ENCODE assay signal across 9 cellular contexts in the genomic region with DNA sequence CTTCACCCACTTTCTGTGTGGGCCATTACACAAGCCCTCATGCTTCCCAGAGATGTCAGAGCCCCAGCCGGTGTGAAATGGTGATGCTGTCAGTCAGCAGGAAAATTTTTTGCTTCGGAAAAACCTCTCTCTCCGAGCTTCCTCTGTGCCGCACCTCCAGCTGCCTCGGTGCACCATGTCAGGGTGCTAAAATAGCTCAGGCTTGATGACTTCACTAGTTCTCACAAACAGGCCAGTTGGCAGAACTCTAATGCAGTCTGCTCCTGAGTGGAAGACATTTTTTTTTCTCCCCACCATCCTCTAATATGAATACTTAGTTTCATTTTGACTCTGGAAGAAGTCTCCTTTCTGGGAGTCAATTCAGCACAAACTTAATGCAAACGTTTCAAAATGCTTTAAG.
DNase-seq lines count a peak whose midpoint lies in the region; ATAC-seq and TF ChIP-seq lines count a peak whose summit lies in the region.
"Had no signal": no experiment of that assay in that cellular context is flagged by ENCODE, and none has a peak within 500 bp of the region (broad histone marks: within the 10 kb centered on the region; RNA-seq: fewer than 3 reads in every experiment).

No MANE protein-coding gene starts in this region.

- TF ChIP-seq CTCF in DOHH2 (IDR thresholded peaks at IDR 0.05; ENCODE audit: low read depth, low read length, poor library complexity, severe bottlenecking): no peak
- TF ChIP-seq CTCF in ascending aorta (IDR thresholded peaks at IDR 0.05): no peak
- no peak for TF ChIP-seq CTCF in lower lobe of right lung (IDR thresholded peaks at IDR 0.05)
- TF ChIP-seq CTCF in testis (IDR thresholded peaks at IDR 0.05): no peak

- H3K4me1 ChIP-seq in DOHH2 (ENCODE audit: control insufficient read depth, low read length) (peaks cover 66% of the 10 kb centered on the region), ascending aorta (peaks cover 4 to 35% of the 10 kb centered on the region in 2 donors), lower lobe of right lung (peaks cover 20% of the 10 kb centered on the region), testis (peaks cover 3% of the 10 kb centered on the region)

- WGBS in testis, 2 donors: 32 to 56% methylated on average over 6 of the region's 6 CpGs

- H3K36me3 ChIP-seq in DOHH2 (ENCODE audit: control insufficient read depth, low read length) (peaks cover 15% of the 10 kb centered on the region), ascending aorta (no peaks in the 10 kb centered on the region), lower lobe of right lung (no peaks in the 10 kb centered on the region), testis (ENCODE audit: low read depth, missing control alignments) (no peaks in the 10 kb centered on the region), H7 (replicated peaks; ENCODE audit: control insufficient read depth, insufficient read depth, low read length) (no peaks in the 10 kb centered on the region)

- ATAC-seq in GM21423 (IDR thresholded peaks at IDR 0.05; ENCODE audit: unreplicated experiment) (peak; percentile 73), lower lobe of right lung (peak in 1 of 2 donors; percentile 18)

- H3K9me3 ChIP-seq in DOHH2 (ENCODE audit: control insufficient read depth, insufficient read depth, low read length) (peaks cover 8% of the 10 kb centered on the region; the same call in 1 of the 2 replicates), ascending aorta (no peaks in the 10 kb centered on the region), lower lobe of right lung (no peaks in the 10 kb centered on the region), testis (no peaks in the 10 kb centered on the region)

- peaks cover 84% of the 10 kb centered on the region for H3K79me2 ChIP-seq in DOHH2 (ENCODE audit: control insufficient read depth, low read length)

- H3K27me3 ChIP-seq in DOHH2 (ENCODE audit: control insufficient read depth, low read length): no peaks in the 10 kb centered on the region
- no peaks in the 10 kb centered on the region for H3K27me3 ChIP-seq in ascending aorta
- H3K27me3 ChIP-seq in lower lobe of right lung (ENCODE audit: low read depth): no peaks in the 10 kb centered on the region
- no peaks in the 10 kb centered on the region for H3K27me3 ChIP-seq in testis
- no peaks in the 10 kb centered on the region for H3K27me3 ChIP-seq in H7 (ENCODE audit: control insufficient read depth, insufficient read depth, low read length)

- peak overlapping the region; percentile 67 to 91 (median 78) for H3K4me3 Mint-ChIP-seq in IgD-negative memory B cell

- H3F3A ChIP-seq in DOHH2 (ENCODE audit: control insufficient read depth, insufficient read depth): peaks cover 7% of the 10 kb centered on the region; the same call in 1 of the 2 replicates

- H3K9me3 Mint-ChIP-seq in IgD-negative memory B cell: no peaks in the 10 kb centered on the region

- peak; percentile 21 to 90 for DNase-seq in ascending aorta (ENCODE audit: low spot score in 2 of 2)
- DNase-seq in lower lobe of right lung: no peak
- DNase-seq in testis: peak; percentile 41
- DNase-seq in H7: no peak
- no peak for DNase-seq in GDM1 (lab: John Stamatoyannopoulos, UW)

- H3K9me2 ChIP-seq in DOHH2 (replicated peaks; ENCODE audit: control insufficient read depth, low read length): no peaks in the 10 kb centered on the region

- peaks cover 4% of the 10 kb centered on the region for H3K36me3 Mint-ChIP-seq in IgD-negative memory B cell

- H3K27ac ChIP-seq in DOHH2 (ENCODE audit: low read depth, low read length) (peak overlapping the region; percentile 74), ascending aorta (peak overlapping the region; percentile 74 to 83), lower lobe of right lung (peak overlapping the region; percentile 50), testis (peak overlapping the region in 1 of 2 donors; percentile 58)
- H3K27ac ChIP-seq: epithelial cell of prostate had no signal

- H3K4me1 Mint-ChIP-seq in IgD-negative memory B cell: peaks cover 55 to 76% (median 69%) of the 10 kb centered on the region in 3 donors

- H3K27ac Mint-ChIP-seq in IgD-negative memory B cell: peak overlapping the region; percentile 18 to 92 (median 34)

- no peaks in the 10 kb centered on the region for H3K27me3 Mint-ChIP-seq in IgD-negative memory B cell

- no peaks in the 10 kb centered on the region for H4K20me1 ChIP-seq in DOHH2 (ENCODE audit: control insufficient read depth, insufficient read depth, low read depth, low read length)

- H3K4me2 ChIP-seq in DOHH2 (ENCODE audit: low read length): peak overlapping the region; percentile 73

- H3K4me3 ChIP-seq in DOHH2 (ENCODE audit: low read length) (peak overlapping the region; percentile 43), ascending aorta (peak overlapping the region; percentile 38 to 49), lower lobe of right lung (peak overlapping the region; percentile 7), testis (no peak overlapping the region), H7 (ENCODE audit: insufficient read depth, low read depth, low read length) (no peak overlapping the region)

- intact Hi-C loops in ascending aorta (cut with DNase I) (loop anchor here (1.0 to 5.0 kb wide), 2 partner anchors 72 to 224 kb away; no protein-coding TSS in a partner anchor), lower lobe of right lung (cut with DNase I) (no loop called here), testis (cut with DNase I; ENCODE audit: low total_unique reads) (no loop called here)

- no peak for TF ChIP-seq POLR2A in testis (IDR thresholded peaks at IDR 0.05)

Comparison
In these comparisons a context has a peak if more than half of its experiments do, and no peak if none do; other contexts are left out.
1. H3K4me3 ChIP-seq: peak in DOHH2 (single experiment), ascending aorta (2 of 2) and lower lobe of right lung (single experiment); none in testis (0 of 2) and H7 (single experiment).
2. DNase-seq: peak in ascending aorta (2 of 2) and testis (single experiment); none in lower lobe of right lung (single experiment), H7 (single experiment) and GDM1 (single experiment).